Comparison of ENCODE assay signal across 7 cellular contexts in the genomic region with DNA sequence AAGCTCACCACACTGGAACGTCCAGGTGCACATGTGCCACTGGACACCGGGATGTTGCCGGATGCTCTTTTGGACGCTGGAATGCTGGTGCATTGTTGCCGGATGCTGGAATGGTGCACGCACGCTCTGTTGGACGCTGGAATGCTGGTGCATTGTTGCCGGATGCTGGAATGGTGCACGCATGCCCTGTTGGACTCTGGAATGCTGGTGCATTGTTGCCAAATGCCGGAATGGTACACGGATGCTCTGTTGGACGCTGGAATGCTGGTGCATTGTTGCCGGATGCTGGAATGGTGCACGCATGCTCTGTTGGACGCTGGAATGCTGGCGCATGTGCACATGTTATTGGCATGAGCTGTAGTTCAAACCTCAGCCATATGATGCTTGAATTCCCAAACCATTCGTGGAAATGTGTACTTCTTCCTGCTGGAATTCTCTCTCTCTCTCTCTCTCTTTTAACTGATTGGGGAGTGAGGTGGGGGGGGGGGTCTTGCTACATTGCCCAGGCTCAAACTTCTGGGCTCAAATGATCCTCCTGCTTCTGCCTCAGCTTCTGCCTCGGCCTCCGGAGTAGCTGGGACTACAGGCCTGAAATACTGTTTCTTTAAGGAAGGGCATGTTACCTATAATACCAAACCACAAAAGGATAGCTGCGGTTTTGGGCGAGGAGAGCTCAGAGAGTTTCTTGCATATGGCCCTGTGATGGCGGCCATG. TPM values are rescaled to one million over a fixed set of nuclear protein-coding genes. Genes with fewer than 3 reads are reported as not detected.
A peak's percentile ranks its signal among the peaks of the same experiment; 100 is the strongest.
DNase-seq lines count a peak whose midpoint lies in the region; ATAC-seq and TF ChIP-seq lines count a peak whose summit lies in the region.

No MANE protein-coding gene starts in this region.

- in situ Hi-C loops in HAP-1 (cut with MboI; ENCODE audit: low sequenced_read_pairs) = no loop called here

- H3K27me3 Mint-ChIP-seq in WTC11 (ENCODE audit: low read depth) = peaks cover 16% of the 10 kb centered on the region

- H3K27ac Mint-ChIP-seq in WTC11 = no peak overlapping the region

- peak overlapping the region in 6 of 21 experiments; percentile 24 to 84 (median 76) for H3K27ac ChIP-seq in skin epidermis

- ATAC-seq in WTC11 (no peak), HG03354 (IDR thresholded peaks at IDR 0.05; ENCODE audit: poor library complexity, severe bottlenecking, unreplicated experiment) (no peak)

- peaks cover 9% of the 10 kb centered on the region for H3K4me1 ChIP-seq in HAP-1

- peak overlapping the region; percentile 59 for H3K4me3 Mint-ChIP-seq in WTC11

- H3K4me3 ChIP-seq in HAP-1 (peak overlapping the region; percentile 52), iPS-18c (ENCODE audit: insufficient read depth, low read depth, low read length) (peak overlapping the region; percentile 70; the same call in 1 of the 2 replicates), skin epidermis (peak overlapping the region in 4 of 7 experiments; percentile 37 to 58 (median 46))

- peaks cover 5% of the 10 kb centered on the region; the same call in 1 of the 2 replicates for H3K27me3 ChIP-seq in HAP-1 (ENCODE audit: low read depth)

- H3K36me3 ChIP-seq in HAP-1 (replicated peaks) = no peaks in the 10 kb centered on the region

- peaks cover 11% of the 10 kb centered on the region for H3K4me1 Mint-ChIP-seq in WTC11

- no peak for TF ChIP-seq CTCF in WTC11 (IDR thresholded peaks at IDR 0.05)

- peaks cover 15% of the 10 kb centered on the region for H3K9me3 Mint-ChIP-seq in WTC11

- no peaks in the 10 kb centered on the region; the same call in 1 of the 2 replicates for H3K36me3 Mint-ChIP-seq in WTC11

- DNase-seq in HAP-1 (ENCODE audit: low spot score in 2 of 2) (no peak), WTC11 (ENCODE audit: low spot score) (no peak), activated gamma-delta T cell treated with Interleukin-2 at 50 U/mL for 16 hours (no peak)
- no peak for DNase-seq in stimulated activated CD8-positive, alpha-beta memory T cell treated with anti-CD3 and anti-CD28 coated beads, Interleukin-4, amount 100 ng/mL, for 48 hours

- H3K9me3 ChIP-seq in HAP-1 (no peaks in the 10 kb centered on the region), iPS-18c (ENCODE audit: control insufficient read depth, insufficient read depth, low read length) (no peaks in the 10 kb centered on the region)

- POLR2A ChIA-PET in WTC11 (lab: Charles Lee) = interaction anchor here (0.8 kb wide), 1 partner anchor 9 kb away, joined by 8 read pairs; no protein-coding TSS in a partner anchor

- CTCF ChIA-PET in WTC11 (lab: Charles Lee) = interaction anchor here (1.2 to 3.9 kb wide), 4 partner anchors 25 to 62 kb away, joined by 3 to 42 read pairs (median 18); no protein-coding TSS in a partner anchor

TF ChIP-seq in WTC11, 78 proteins besides CTCF, POLR2A, EP300 and RAD21:
- TF ChIP-seq, protein P1, sequence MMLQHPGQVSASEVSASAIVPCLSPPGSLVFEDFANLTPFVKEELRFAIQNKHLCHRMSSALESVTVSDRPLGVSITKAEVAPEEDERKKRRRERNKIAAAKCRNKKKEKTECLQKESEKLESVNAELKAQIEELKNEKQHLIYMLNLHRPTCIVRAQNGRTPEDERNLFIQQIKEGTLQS (CRISPR knock-in tag; conservative IDR thresholded peaks at IDR 0.05) = no peak
- no peak for TF ChIP-seq TEAD1 (CRISPR knock-in tag; IDR thresholded peaks at IDR 0.05)
- TF ChIP-seq GTF2I (CRISPR knock-in tag; conservative IDR thresholded peaks at IDR 0.05) = no peak
- TF ChIP-seq, protein P2, sequence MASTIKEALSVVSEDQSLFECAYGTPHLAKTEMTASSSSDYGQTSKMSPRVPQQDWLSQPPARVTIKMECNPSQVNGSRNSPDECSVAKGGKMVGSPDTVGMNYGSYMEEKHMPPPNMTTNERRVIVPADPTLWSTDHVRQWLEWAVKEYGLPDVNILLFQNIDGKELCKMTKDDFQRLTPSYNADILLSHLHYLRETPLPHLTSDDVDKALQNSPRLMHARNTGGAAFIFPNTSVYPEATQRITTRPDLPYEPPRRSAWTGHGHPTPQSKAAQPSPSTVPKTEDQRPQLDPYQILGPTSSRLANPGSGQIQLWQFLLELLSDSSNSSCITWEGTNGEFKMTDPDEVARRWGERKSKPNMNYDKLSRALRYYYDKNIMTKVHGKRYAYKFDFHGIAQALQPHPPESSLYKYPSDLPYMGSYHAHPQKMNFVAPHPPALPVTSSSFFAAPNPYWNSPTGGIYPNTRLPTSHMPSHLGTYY (CRISPR knock-in tag; IDR thresholded peaks at IDR 0.05) = no peak
- no peak for TF ChIP-seq CBFB (CRISPR knock-in tag; IDR thresholded peaks at IDR 0.05; ENCODE audit: low read depth)
- TF ChIP-seq, protein P3, sequence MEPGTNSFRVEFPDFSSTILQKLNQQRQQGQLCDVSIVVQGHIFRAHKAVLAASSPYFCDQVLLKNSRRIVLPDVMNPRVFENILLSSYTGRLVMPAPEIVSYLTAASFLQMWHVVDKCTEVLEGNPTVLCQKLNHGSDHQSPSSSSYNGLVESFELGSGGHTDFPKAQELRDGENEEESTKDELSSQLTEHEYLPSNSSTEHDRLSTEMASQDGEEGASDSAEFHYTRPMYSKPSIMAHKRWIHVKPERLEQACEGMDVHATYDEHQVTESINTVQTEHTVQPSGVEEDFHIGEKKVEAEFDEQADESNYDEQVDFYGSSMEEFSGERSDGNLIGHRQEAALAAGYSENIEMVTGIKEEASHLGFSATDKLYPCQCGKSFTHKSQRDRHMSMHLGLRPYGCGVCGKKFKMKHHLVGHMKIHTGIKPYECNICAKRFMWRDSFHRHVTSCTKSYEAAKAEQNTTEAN (CRISPR knock-in tag; IDR thresholded peaks at IDR 0.05) = no peak
- no peak for TF ChIP-seq JUN (CRISPR knock-in tag; IDR thresholded peaks at IDR 0.05)
- TF ChIP-seq, protein P4, sequence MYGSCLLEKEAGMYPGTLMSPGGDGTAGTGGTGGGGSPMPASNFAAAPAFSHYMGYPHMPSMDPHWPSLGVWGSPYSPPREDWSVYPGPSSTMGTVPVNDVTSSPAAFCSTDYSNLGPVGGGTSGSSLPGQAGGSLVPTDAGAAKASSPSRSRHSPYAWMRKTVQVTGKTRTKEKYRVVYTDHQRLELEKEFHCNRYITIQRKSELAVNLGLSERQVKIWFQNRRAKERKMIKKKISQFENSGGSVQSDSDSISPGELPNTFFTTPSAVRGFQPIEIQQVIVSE (CRISPR knock-in tag; IDR thresholded peaks at IDR 0.05; ENCODE audit: borderline replicate concordance) = no peak
- TF ChIP-seq, protein P5, sequence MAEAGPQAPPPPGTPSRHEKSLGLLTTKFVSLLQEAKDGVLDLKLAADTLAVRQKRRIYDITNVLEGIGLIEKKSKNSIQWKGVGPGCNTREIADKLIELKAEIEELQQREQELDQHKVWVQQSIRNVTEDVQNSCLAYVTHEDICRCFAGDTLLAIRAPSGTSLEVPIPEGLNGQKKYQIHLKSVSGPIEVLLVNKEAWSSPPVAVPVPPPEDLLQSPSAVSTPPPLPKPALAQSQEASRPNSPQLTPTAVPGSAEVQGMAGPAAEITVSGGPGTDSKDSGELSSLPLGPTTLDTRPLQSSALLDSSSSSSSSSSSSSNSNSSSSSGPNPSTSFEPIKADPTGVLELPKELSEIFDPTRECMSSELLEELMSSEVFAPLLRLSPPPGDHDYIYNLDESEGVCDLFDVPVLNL (CRISPR knock-in tag; IDR thresholded peaks at IDR 0.05; ENCODE audit: borderline replicate concordance, low read depth) = no peak
- TF ChIP-seq, protein P6, sequence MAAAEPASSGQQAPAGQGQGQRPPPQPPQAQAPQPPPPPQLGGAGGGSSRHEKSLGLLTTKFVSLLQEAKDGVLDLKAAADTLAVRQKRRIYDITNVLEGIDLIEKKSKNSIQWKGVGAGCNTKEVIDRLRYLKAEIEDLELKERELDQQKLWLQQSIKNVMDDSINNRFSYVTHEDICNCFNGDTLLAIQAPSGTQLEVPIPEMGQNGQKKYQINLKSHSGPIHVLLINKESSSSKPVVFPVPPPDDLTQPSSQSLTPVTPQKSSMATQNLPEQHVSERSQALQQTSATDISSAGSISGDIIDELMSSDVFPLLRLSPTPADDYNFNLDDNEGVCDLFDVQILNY (CRISPR knock-in tag; IDR thresholded peaks at IDR 0.05) = no peak

RNA-seq across cellular contexts. Expression of a gene that starts 1.2 kb away (rescaled TPM):
- total RNA-seq in WTC11 (2021) = 34.8 to 35.4 TPM (median 34.9 TPM) in 3 replicates
